ENCODE assay signal across 25 cellular contexts in the genomic region with DNA sequence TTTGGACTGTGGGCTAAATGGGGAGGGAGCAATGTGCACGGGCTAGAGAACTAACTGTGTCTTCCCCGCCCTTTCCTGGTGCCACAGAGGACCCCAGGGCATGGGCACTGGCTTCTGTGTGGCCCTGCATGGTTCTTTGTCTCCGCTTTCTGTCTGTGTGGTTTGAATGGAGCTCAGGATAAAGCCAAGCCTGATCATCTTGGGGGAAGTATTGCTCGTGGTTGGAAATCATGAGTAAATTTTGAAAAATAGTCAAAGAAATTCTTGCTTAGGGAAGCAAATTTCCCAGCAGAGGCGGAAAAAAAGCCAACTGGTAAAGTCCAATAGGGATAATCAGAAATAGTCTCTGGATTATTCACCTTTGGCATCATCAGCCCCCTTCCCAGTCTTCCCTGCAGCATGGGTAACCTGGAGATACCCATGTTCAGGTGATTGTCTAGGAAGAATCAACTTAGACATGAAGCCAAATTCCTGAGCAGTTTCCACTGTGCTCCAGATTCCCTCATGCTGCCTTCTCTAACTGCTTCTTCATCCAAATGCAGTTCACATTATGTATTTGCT. TPM values are rescaled to one million over a fixed set of nuclear protein-coding genes. Genes with fewer than 3 reads are reported as not detected.
DNase-seq lines count a peak whose midpoint lies in the region; ATAC-seq, FAIRE-seq and TF ChIP-seq lines count a peak whose summit lies in the region.
"Had no signal": no experiment of that assay in that cellular context is flagged by ENCODE, and none has a peak within 500 bp of the region (broad histone marks: within the 10 kb centered on the region; RNA-seq: fewer than 3 reads in every experiment).

No MANE protein-coding gene starts in this region.

- H3K23me2 ChIP-seq in H9 (ENCODE audit: insufficient read length, low read depth, low read length, poor library complexity, severe bottlenecking), result no peaks in the 10 kb centered on the region

- no peak overlapping the region for H2AK5ac ChIP-seq in H9 (ENCODE audit: insufficient read length, low read length)

- H4K20me1 ChIP-seq in H9 (ENCODE audit: control insufficient read depth, insufficient read depth, insufficient read length), result no peaks in the 10 kb centered on the region
- no peaks in the 10 kb centered on the region for H4K20me1 ChIP-seq in keratinocyte (ENCODE audit: control insufficient read depth, extremely low read depth, insufficient read depth, low read length)

- no peak for DNase-seq in H9
- no peak for DNase-seq in WERI-Rb-1
- no peak for DNase-seq in keratinocyte (ENCODE audit: low read depth, low spot score)
- DNase-seq in sciatic nerve (ENCODE audit: low spot score), result no peak
- no peak for DNase-seq in HTR-8/SVneo (ENCODE audit: insufficient read length, low spot score)
- DNase-seq in RCC 7860 (ENCODE audit: low spot score), result no peak
- DNase-seq in activated CD4-positive, alpha-beta T cell treated with anti-CD3 and anti-CD28 coated beads, Interleukin-2, amount 50 U/mL, for 4 hours, result no peak
- no peak for DNase-seq in COR-L47 (lab: John Stamatoyannopoulos, UW)
- DNase-seq: activated CD4-positive, alpha-beta T cell treated with anti-CD3 and anti-CD28 coated beads for 1 hour; aorta; CD4-positive, alpha-beta memory T cell; effector CD4-positive, alpha-beta T cell; kidney; naive B cell; NCI-H1048; NCI-H2029 treated with DMSO at 0.1 percent for 48 hours; NCI-H446; ovary had no signal

- dilution Hi-C loops in keratinocyte (cut with MboI; ENCODE audit: extremely low pct_ligation_motif_present, low sequenced_read_pairs), result no loop called here

- H3K14ac ChIP-seq in H9 (ENCODE audit: insufficient read depth, low read length), result no peak overlapping the region

- H3K56ac ChIP-seq in H9 (ENCODE audit: insufficient read length, low read depth, low read length), result no peak overlapping the region

- H3K79me2 ChIP-seq in H9 (ENCODE audit: insufficient read depth, low read length) (no peaks in the 10 kb centered on the region), keratinocyte (ENCODE audit: control insufficient read depth, insufficient read depth, low read length) (no peaks in the 10 kb centered on the region)

- no peak overlapping the region for H4K91ac ChIP-seq in H9 (ENCODE audit: insufficient read length, low read depth, low read length)

- H3K4ac ChIP-seq in H9 (ENCODE audit: low read depth, low read length), result no peak overlapping the region

- FAIRE-seq in keratinocyte (lab: Jason Lieb, UNC) (no peak), HTR-8/SVneo (lab: Jason Lieb, UNC) (no peak), RCC 7860 (lab: Jason Lieb, UNC) (no peak)
- FAIRE-seq: G401.6, kidney, TTC549 had no signal

- no peak overlapping the region for H2BK120ac ChIP-seq in H9 (ENCODE audit: low read depth, low read length, poor library complexity, severe bottlenecking)

- H3K4me3 ChIP-seq in WERI-Rb-1 (ENCODE audit: low read depth, low read length), result no peak overlapping the region
- no peak overlapping the region for H3K4me3 ChIP-seq in keratinocyte (ENCODE audit: control insufficient read depth in 2 of 3, extremely low read depth in 1 of 3, insufficient read depth in 2 of 3, low read depth in 1 of 3, low read length in 3 of 3)
- H3K4me3 ChIP-seq: esophagus muscularis mucosa, ovary, suprapubic skin had no signal

- H3K36me3 ChIP-seq in WERI-Rb-1 (no peaks in the 10 kb centered on the region), keratinocyte (ENCODE audit: control insufficient read depth in 2 of 2, extremely low read depth in 1 of 2, insufficient read depth in 2 of 2, low read length in 2 of 2) (no peaks in the 10 kb centered on the region)
- H3K36me3 ChIP-seq: esophagus muscularis mucosa, ovary, suprapubic skin had no signal

- intact Hi-C loops in sciatic nerve (cut with DNase I), result no loop called here

- H3K27me3 Mint-ChIP-seq in H9 (ENCODE audit: low read depth), result no peaks in the 10 kb centered on the region; the same call in 1 of the 2 replicates

- no peak overlapping the region for H3K4me3 Mint-ChIP-seq in H9
- H3K4me3 Mint-ChIP-seq: CD4-positive, alpha-beta memory T cell; naive B cell had no signal

- H3K23ac ChIP-seq in H9 (ENCODE audit: insufficient read length, low read depth, low read length), result no peak overlapping the region

- H3K4me1 ChIP-seq in H9 (ENCODE audit: insufficient read depth, low read length) (peaks cover 12% of the 10 kb centered on the region; the same call in 1 of the 2 replicates), keratinocyte (ENCODE audit: control insufficient read depth, extremely low read depth, insufficient read depth, low read length) (peaks cover 38% of the 10 kb centered on the region)
- H3K4me1 ChIP-seq: esophagus muscularis mucosa had no signal

- H3K27ac Mint-ChIP-seq in H9, result peak overlapping the region in 2 of 3 experiments; percentile 49 to 74; a peak in 2 of 7 replicates
- H3K27ac Mint-ChIP-seq: activated naive CD4-positive, alpha-beta T cell treated with anti-CD3 and anti-CD28 coated beads, Interleukin-2, amount 50 U/mL, for 72 hours had no signal

- H3K4me1 Mint-ChIP-seq in H9, result peaks cover 47 to 50% of the 10 kb centered on the region in 2 experiments
- H3K4me1 Mint-ChIP-seq: CD4-positive, alpha-beta memory T cell had no signal

- H3K27me3 ChIP-seq in H9 (ENCODE audit: insufficient read depth, low read length) (no peaks in the 10 kb centered on the region), WERI-Rb-1 (ENCODE audit: insufficient read depth, low read depth, severe bottlenecking) (no peaks in the 10 kb centered on the region), keratinocyte (ENCODE audit: control insufficient read depth, extremely low read depth, insufficient read depth, low read length) (no peaks in the 10 kb centered on the region)
- H3K27me3 ChIP-seq: esophagus muscularis mucosa, ovary, suprapubic skin had no signal

- TF ChIP-seq CTCF in H9 (conservative IDR thresholded peaks at IDR 0.05) (no peak), WERI-Rb-1 (IDR thresholded peaks at IDR 0.05; ENCODE audit: low read depth, low read length) (no peak), keratinocyte (optimal IDR thresholded peaks at IDR 0.05 in 1 of 3, IDR thresholded peaks at IDR 0.05 in 1 of 3, conservative IDR thresholded peaks at IDR 0.05 in 1 of 3; ENCODE audit: extremely low read depth in 1 of 3, insufficient read depth in 2 of 3, low read length in 3 of 3) (no peak)

- no peaks in the 10 kb centered on the region for H3K9me1 ChIP-seq in keratinocyte (ENCODE audit: control insufficient read depth, extremely low read depth, insufficient read depth, low read length)

- H2BK20ac ChIP-seq in H9 (ENCODE audit: low read depth, low read length, poor library complexity, severe bottlenecking), result no peak overlapping the region

- H3K9me3 ChIP-seq in H9 (ENCODE audit: control insufficient read depth, low read depth, low read length), result no peaks in the 10 kb centered on the region
- H3K9me3 ChIP-seq in WERI-Rb-1 (ENCODE audit: severe bottlenecking), result no peaks in the 10 kb centered on the region
- H3K9me3 ChIP-seq in keratinocyte (ENCODE audit: control insufficient read depth, low read depth, low read length), result no peaks in the 10 kb centered on the region
- H3K9me3 ChIP-seq: esophagus muscularis mucosa, ovary, suprapubic skin had no signal

- no peak overlapping the region for H2AFZ ChIP-seq in H9 (ENCODE audit: low read length)
- peak overlapping the region; percentile 58 for H2AFZ ChIP-seq in keratinocyte (ENCODE audit: control insufficient read depth, low read length)

- H3K9ac ChIP-seq in H9 (ENCODE audit: extremely low read depth, insufficient read length, low read length) (no peak overlapping the region), keratinocyte (ENCODE audit: control insufficient read depth, extremely low read depth, insufficient read depth, low read length) (peak overlapping the region; percentile 63)

- H3K4me2 ChIP-seq in H9 (ENCODE audit: insufficient read depth, insufficient read length, low read length) (no peak overlapping the region), keratinocyte (ENCODE audit: control insufficient read depth, extremely low read depth, insufficient read depth, low read depth, low read length) (peak overlapping the region; percentile 60)

- peaks cover 2 to 4% of the 10 kb centered on the region in 2 experiments; a peak in 2 of 5 replicates for H3K9me3 Mint-ChIP-seq in H9

- H4K5ac ChIP-seq in H9 (ENCODE audit: insufficient read length, low read depth, low read length), result no peak overlapping the region

- no peak overlapping the region for H2BK5ac ChIP-seq in H9 (ENCODE audit: insufficient read length, low read length)

- H2BK15ac ChIP-seq in H9 (ENCODE audit: low read depth, low read length), result no peak overlapping the region

- no peak overlapping the region for H3K27ac ChIP-seq in H9 (ENCODE audit: insufficient read length, low read depth, low read length)
- H3K27ac ChIP-seq in WERI-Rb-1, result 0 out of 2 replicates have a peak overlapping the region, but pooled peaks have one; percentile 7
- H3K27ac ChIP-seq in keratinocyte (ENCODE audit: control insufficient read depth, insufficient read depth, low read length), result peak overlapping the region; percentile 89
- H3K27ac ChIP-seq: esophagus muscularis mucosa, suprapubic skin had no signal

- no peaks in the 10 kb centered on the region for H3K79me1 ChIP-seq in H9 (ENCODE audit: insufficient read depth, low read depth, low read length, poor library complexity, severe bottlenecking)

- ATAC-seq in sciatic nerve, result peak; percentile 46
- ATAC-seq: HCT116, PC-3 had no signal

- H2BK12ac ChIP-seq in H9 (ENCODE audit: insufficient read length, low read depth, low read length), result no peak overlapping the region

- WGBS in H9 (ENCODE audit: extremely low coverage, insufficient read length, low lambda C conversion rate), result no CpG with 5 or more reads among the region's 5 CpGs

- no peak overlapping the region for H4K8ac ChIP-seq in H9 (replicated peaks; ENCODE audit: insufficient read length, low read depth, low read length)

- no peak overlapping the region for H3K18ac ChIP-seq in H9 (ENCODE audit: insufficient read length, low read depth, low read length)

- no peak overlapping the region for H3T11ph ChIP-seq in H9 (ENCODE audit: low read length)

- H3K36me3 Mint-ChIP-seq in H9 (ENCODE audit: insufficient read depth in 1 of 3, low read depth in 3 of 3), result peaks cover 0 to 2% (median 0%) of the 10 kb centered on the region in 3 experiments; a peak in 1 of 7 replicates
- H3K36me3 Mint-ChIP-seq: activated naive CD4-positive, alpha-beta T cell treated with anti-CD3 and anti-CD28 coated beads, Interleukin-2, amount 50 U/mL, for 72 hours; CD4-positive, alpha-beta memory T cell; naive B cell had no signal

RNA-seq across cellular contexts. Expression of a gene that starts 55.4 kb away (rescaled TPM):
- total RNA-seq in H9 (2021) (31.9 and 34.8 TPM in 2 replicates), sciatic nerve (25.0 TPM)
- polyA plus RNA-seq in keratinocyte, result 8.4 to 11.8 TPM (median 11.4 TPM) in 3 replicates
- polyA plus RNA-seq in keratinocyte (2011; ENCODE audit: low read depth), result 14.4 TPM
- polyA plus RNA-seq in keratinocyte (2011; cell fraction: cytosol; rRNA removed), result 5.7 and 7.5 TPM in 2 replicates
- polyA plus RNA-seq in keratinocyte (2011; cell fraction: nucleus; rRNA removed), result 10.1 and 10.6 TPM in 2 replicates
- polyA plus RNA-seq in keratinocyte (2012; ENCODE audit: low replicate concordance), result 10.9 and 13.9 TPM in 2 replicates
- polyA minus RNA-seq in keratinocyte, result 1.9 to 3.1 TPM (median 3.1 TPM) in 3 replicates
- polyA minus RNA-seq in keratinocyte (2011; cell fraction: cytosol; rRNA and poly(A)+ RNA removed), result 5.2 TPM
- 2.7 and 4.3 TPM in 2 replicates for polyA minus RNA-seq in keratinocyte (2011; cell fraction: nucleus; rRNA and poly(A)+ RNA removed)
